In the genomic region with DNA sequence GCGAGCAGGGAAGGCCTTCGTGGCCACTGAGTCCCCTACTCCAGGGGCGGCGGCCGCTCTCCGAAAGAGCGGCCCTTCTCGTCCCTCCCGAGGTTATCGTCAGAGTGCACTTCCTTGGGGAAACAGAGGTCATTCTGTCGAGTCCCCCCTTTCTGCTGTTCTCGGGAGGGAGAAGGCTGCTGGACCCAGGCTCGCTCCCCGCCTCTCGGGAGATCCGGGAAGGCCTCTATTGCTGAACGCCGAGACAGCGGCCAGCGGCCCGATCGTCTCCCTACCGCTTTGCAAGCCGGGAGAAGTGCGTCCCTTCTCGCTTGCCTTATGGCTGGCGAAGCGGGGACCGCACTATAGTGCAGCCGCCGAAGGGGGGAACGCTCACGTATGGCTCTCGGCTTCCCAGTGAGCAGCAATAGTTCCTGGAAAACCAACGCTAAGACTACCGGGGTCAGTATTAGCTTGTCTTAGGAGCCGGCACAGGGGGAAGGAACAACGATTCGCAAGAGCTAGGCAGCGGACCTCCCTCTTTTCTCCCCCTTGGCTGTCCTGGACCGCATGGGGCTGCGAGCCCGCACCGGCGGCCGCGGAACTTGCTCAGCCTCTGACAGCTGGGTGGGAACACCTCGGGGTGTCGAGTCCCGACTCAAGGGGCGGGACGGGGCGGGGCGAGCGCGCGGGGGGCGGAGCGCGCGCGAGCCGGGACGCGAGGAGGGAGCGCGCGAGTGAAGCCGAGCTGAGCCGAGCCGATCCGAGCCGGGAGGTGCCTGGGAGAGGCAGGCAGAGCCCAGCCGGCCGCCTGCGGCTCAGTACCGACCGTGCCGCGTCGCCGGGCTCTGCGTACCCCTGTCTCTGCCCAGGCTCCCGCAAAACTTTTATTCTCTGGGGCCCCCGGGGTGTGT, we compare ENCODE assay signal across 8 cellular contexts. TPM values are rescaled to one million over a fixed set of nuclear protein-coding genes. Genes with fewer than 3 reads are reported as not detected.
A peak's percentile ranks its signal among the peaks of the same experiment; 100 is the strongest.
DNase-seq lines count a peak whose midpoint lies in the region; ATAC-seq and TF ChIP-seq lines count a peak whose summit lies in the region.

No MANE protein-coding gene starts in this region.

- peaks cover 5% of the 10 kb centered on the region for H3K4me1 ChIP-seq in RWPE2 (ENCODE audit: insufficient read depth, poor library complexity, severe bottlenecking)

- no peaks in the 10 kb centered on the region for H3K9me3 ChIP-seq in RWPE2 (ENCODE audit: severe bottlenecking)

- H3K27me3 Mint-ChIP-seq in nephron (ENCODE audit: low read depth) = peaks cover 29% of the 10 kb centered on the region

- no peaks in the 10 kb centered on the region for H3K36me3 Mint-ChIP-seq in nephron (ENCODE audit: low read depth)

- H3K4me1 Mint-ChIP-seq in nephron = peaks cover 29% of the 10 kb centered on the region

- no peaks in the 10 kb centered on the region for H3K9me3 Mint-ChIP-seq in nephron

- DNase-seq in ELR (ENCODE audit: low read depth) (peak; percentile 91), H7 (peak; percentile 91), LoVo (ENCODE audit: low spot score) (peak; percentile 91), RWPE2 (ENCODE audit: low spot score) (peak; percentile 90), fibroblast of pulmonary artery (ENCODE audit: low read depth) (peak; percentile 92)
- peak; percentile 89 for DNase-seq in activated effector memory CD4-positive, alpha-beta T cell treated with Interleukin-2 at 50 U/mL for 16 hours
- peak; percentile 91 for DNase-seq in stimulated activated naive CD4-positive, alpha-beta T cell treated with Interleukin-2 at 50 U/mL for 16 hours (lab: John Stamatoyannopoulos, UW)

- peak overlapping the region; percentile 12 for H3K27ac ChIP-seq in RWPE2 (ENCODE audit: poor library complexity, severe bottlenecking)

- ATAC-seq in RWPE2 (ENCODE audit: low read depth) = peak; percentile 89

- H3K27ac Mint-ChIP-seq in nephron = peak overlapping the region; percentile 99

- peak overlapping the region; percentile 95 to 97 (median 95) for H3K4me3 Mint-ChIP-seq in nephron

- H3K4me3 ChIP-seq in H7 (ENCODE audit: insufficient read depth, low read depth, low read length) = peak overlapping the region; percentile 72
- peak overlapping the region; percentile 50 for H3K4me3 ChIP-seq in RWPE2 (ENCODE audit: severe bottlenecking)
- H3K4me3 ChIP-seq in fibroblast of pulmonary artery (replicated peaks; ENCODE audit: low read depth, low read length) = peak overlapping the region; percentile 73

- H3K27me3 ChIP-seq in H7 (ENCODE audit: control insufficient read depth, insufficient read depth, low read length) (peaks cover 31% of the 10 kb centered on the region), RWPE2 (ENCODE audit: insufficient read depth, poor library complexity, severe bottlenecking) (peaks cover 12% of the 10 kb centered on the region)

- H3K36me3 ChIP-seq in H7 (replicated peaks; ENCODE audit: control insufficient read depth, insufficient read depth, low read length) (no peaks in the 10 kb centered on the region), RWPE2 (ENCODE audit: low read depth) (no peaks in the 10 kb centered on the region)

- TF ChIP-seq CTCF in RWPE2 (IDR thresholded peaks at IDR 0.05; ENCODE audit: poor library complexity, severe bottlenecking) (no peak), fibroblast of pulmonary artery (IDR thresholded peaks at IDR 0.05; ENCODE audit: low read length, missing control alignments) (no peak), nephron (IDR thresholded peaks at IDR 0.05; ENCODE audit: unreplicated experiment in 3 of 3) (no peak)

RNA-seq across cellular contexts. Expression of gene PPM1L, which starts 0.9 kb away (rescaled TPM):
- total RNA-seq in H7 (2014; rRNA removed; shearing (Covaris generic)) = 3.2 and 5.7 TPM in 2 replicates

Comparison
In these comparisons a context has a peak if more than half of its experiments do, and no peak if none do; other contexts are left out.
1. Peak in every context shown above with its lines: DNase-seq, ATAC-seq, H3K4me3 ChIP-seq and H3K27ac ChIP-seq.